Comparison of ENCODE assay signal across 21 cellular contexts in genomic region chr2:217751952-217752351, GRCh38.
DNase-seq lines count a peak whose midpoint lies in the region; ATAC-seq and TF ChIP-seq lines count a peak whose summit lies in the region.
"Had no signal": no experiment of that assay in that cellular context is flagged by ENCODE, and none has a peak within 500 bp of the region (broad histone marks: within the 10 kb centered on the region; RNA-seq: fewer than 3 reads in every experiment).

No MANE protein-coding gene starts in this region.

- H2AK9ac ChIP-seq in IMR-90 (replicated peaks; ENCODE audit: low read depth, low read length, poor library complexity), result no peak overlapping the region

- H3K4me3 Mint-ChIP-seq in Calu3 (ENCODE audit: low read depth, unreplicated experiment), result no peak overlapping the region
- H3K4me3 Mint-ChIP-seq: CD8-positive, alpha-beta memory T cell had no signal

- ATAC-seq in IMR-90 (ENCODE audit: low read depth) (no peak), HG02852 (IDR thresholded peaks at IDR 0.05; ENCODE audit: unreplicated experiment) (no peak), GM18870 (IDR thresholded peaks at IDR 0.05; ENCODE audit: unreplicated experiment) (no peak), GM19467 (IDR thresholded peaks at IDR 0.05; ENCODE audit: unreplicated experiment) (no peak)
- ATAC-seq: HCT116 had no signal

- H3K79me1 ChIP-seq in IMR-90 (ENCODE audit: low read depth in 1 of 2, low read length in 2 of 2), result no peaks in the 10 kb centered on the region

- no peak overlapping the region for H4K5ac ChIP-seq in IMR-90 (ENCODE audit: low read depth, low read length)

- H3K9me3 Mint-ChIP-seq in Calu3 (ENCODE audit: low read depth, unreplicated experiment), result no peaks in the 10 kb centered on the region
- H3K9me3 Mint-ChIP-seq: CD8-positive, alpha-beta memory T cell had no signal

- no peak for DNase-seq in Calu3
- no peak for DNase-seq in IMR-90
- no peak for DNase-seq in coronary artery (ENCODE audit: low spot score)
- no peak for DNase-seq in RWPE1 (ENCODE audit: low spot score)
- DNase-seq: C1 segment of cervical spinal cord; CD8-positive, alpha-beta memory T cell; DMS79 treated with DMSO at 0.1 percent for 48 hours; GF-D8; KG1; MM.1S; NCI-H1694; NCI-H2029 treated with DMSO at 0.1 percent for 48 hours; NCI-H446 treated with DMSO at 0.1 percent for 48 hours; NCI-H526; PC-9; Right ventricle myocardium superior had no signal

- in situ Hi-C loops in IMR-90 (cut with MboI; ENCODE audit: low sequenced_read_pairs), result loop anchor here (10.0 kb wide), 1 partner anchor 1237 kb away; no protein-coding TSS in a partner anchor

- H3K9me1 ChIP-seq in IMR-90 (ENCODE audit: insufficient read depth, low read length), result no peaks in the 10 kb centered on the region

- CTCF ChIA-PET in Calu3 (lab: Charles Lee) (no interaction called here), IMR-90 (lab: Yijun Ruan, JAX) (no interaction called here), RWPE1 (lab: Yijun Ruan, JAX) (no interaction called here)

- H3K4me3 ChIP-seq in IMR-90 (ENCODE audit: insufficient read depth, low read depth, low read length) (no peak overlapping the region), coronary artery (no peak overlapping the region), rectal smooth muscle tissue (ENCODE audit: low read length) (no peak overlapping the region)
- H3K4me3 ChIP-seq: PC-9 had no signal

- no peak overlapping the region for H4K91ac ChIP-seq in IMR-90 (ENCODE audit: insufficient read depth, low read depth, low read length)

- no peak overlapping the region for H3K27ac ChIP-seq in IMR-90 (ENCODE audit: insufficient read depth, low read length)
- peak overlapping the region; percentile 27 to 84 for H3K27ac ChIP-seq in coronary artery
- H3K27ac ChIP-seq in rectal smooth muscle tissue (ENCODE audit: low read depth, low read length), result peak overlapping the region; percentile 4
- H3K27ac ChIP-seq in RWPE1, result no peak overlapping the region
- H3K27ac ChIP-seq: PC-9 had no signal

- H3K4me2 ChIP-seq in IMR-90 (ENCODE audit: low read depth, low read length), result no peak overlapping the region
- H3K4me2 ChIP-seq: PC-9 had no signal

- H4K8ac ChIP-seq in IMR-90 (ENCODE audit: low read depth in 2 of 2, low read length in 2 of 2), result no peak overlapping the region

- H2BK15ac ChIP-seq in IMR-90 (ENCODE audit: low read depth, low read length), result no peak overlapping the region

- POLR2A ChIA-PET in IMR-90 (lab: Charles Lee; ENCODE audit: unreplicated experiment), result no interaction called here
- POLR2A ChIA-PET in RWPE1 (lab: Yijun Ruan, JAX; ENCODE audit: low non-redundant PET), result no interaction called here

- no CpG with 5 or more reads among the region's 1 CpG for WGBS in IMR-90 (ENCODE audit: extremely low coverage in 2 of 2, insufficient read length in 1 of 2), 2 experiments

- no peak overlapping the region for H3K56ac ChIP-seq in IMR-90 (ENCODE audit: extremely low read depth, insufficient read depth, low read length)

- no peaks in the 10 kb centered on the region for H4K20me1 ChIP-seq in IMR-90 (ENCODE audit: insufficient read depth, low read length)

- H3K4me1 ChIP-seq in IMR-90 (ENCODE audit: control insufficient read depth, insufficient read depth, low read length) (peaks cover 10% of the 10 kb centered on the region), rectal smooth muscle tissue (ENCODE audit: control insufficient read depth, insufficient read depth, low read length) (peaks cover 32% of the 10 kb centered on the region)

- no peak for TF ChIP-seq CTCF in Calu3 (IDR thresholded peaks at IDR 0.05; ENCODE audit: unreplicated experiment)
- no peak for TF ChIP-seq CTCF in IMR-90 (conservative IDR thresholded peaks at IDR 0.05; ENCODE audit: low read depth, low read length)
- no peak for TF ChIP-seq CTCF in coronary artery (IDR thresholded peaks at IDR 0.05)
- TF ChIP-seq CTCF in RWPE1 (conservative IDR thresholded peaks at IDR 0.05; ENCODE audit: low read depth), result no peak

- H3K18ac ChIP-seq in IMR-90 (ENCODE audit: low read depth, low read length), result 0 out of 2 replicates have a peak overlapping the region, but pooled peaks have one; percentile 50

- no peak overlapping the region for H2BK20ac ChIP-seq in IMR-90 (ENCODE audit: low read depth, low read length)

- H3K9ac ChIP-seq in IMR-90 (ENCODE audit: low read depth, low read length) (no peak overlapping the region), rectal smooth muscle tissue (ENCODE audit: low read length) (no peak overlapping the region)

- no peaks in the 10 kb centered on the region for H3K36me3 Mint-ChIP-seq in Calu3 (ENCODE audit: insufficient read depth, unreplicated experiment)

- no peak overlapping the region for H3K23ac ChIP-seq in IMR-90 (ENCODE audit: low read depth, low read length)

- H3K27ac Mint-ChIP-seq in Calu3 (ENCODE audit: unreplicated experiment), result peak overlapping the region; percentile 2

- H3K27me3 ChIP-seq in IMR-90 (ENCODE audit: control insufficient read depth, insufficient read depth, low read length) (no peaks in the 10 kb centered on the region), rectal smooth muscle tissue (ENCODE audit: control insufficient read depth, insufficient read depth, low read length) (no peaks in the 10 kb centered on the region)

- H3K9me3 ChIP-seq in IMR-90 (ENCODE audit: control insufficient read depth, insufficient read depth, low read length), result no peaks in the 10 kb centered on the region

- peaks cover 41% of the 10 kb centered on the region for H3K27me3 Mint-ChIP-seq in Calu3 (ENCODE audit: unreplicated experiment)

- no peak overlapping the region for H2BK120ac ChIP-seq in IMR-90 (ENCODE audit: low read depth, low read length)

- no peak for TF ChIP-seq POLR2A in IMR-90 (IDR thresholded peaks at IDR 0.05; ENCODE audit: low read depth, low read length)

- no peak overlapping the region for H2AFZ ChIP-seq in IMR-90 (replicated peaks; ENCODE audit: low read length, poor library complexity)
- H2AFZ ChIP-seq: PC-9 had no signal

- H3K14ac ChIP-seq in IMR-90 (replicated peaks; ENCODE audit: low read depth, low read length), result no peak overlapping the region

- no peaks in the 10 kb centered on the region for H3K4me1 Mint-ChIP-seq in Calu3 (ENCODE audit: low read depth, unreplicated experiment)

- intact Hi-C loops in Calu3 (cut with micrococcal nuclease; ENCODE audit: unreplicated experiment), result no loop called here
- intact Hi-C loops in IMR-90 (cut with micrococcal nuclease), result no loop called here

- no peak overlapping the region for H2BK5ac ChIP-seq in IMR-90 (ENCODE audit: low read depth, low read length, poor library complexity, severe bottlenecking)

- dilution Hi-C loops in IMR-90 (cut with HindIII; ENCODE audit: low sequenced_read_pairs, unreplicated experiment), result no loop called here

- BruUV-seq in Calu3 (replicated peaks; lab: Mats Ljungman, UMichigan) (no TSS peak), IMR-90 (replicated peaks; lab: Mats Ljungman, UMichigan) (no TSS peak)

- no peak for TF ChIP-seq RAD21 in IMR-90 (IDR thresholded peaks at IDR 0.05; ENCODE audit: low read length)

- no peaks in the 10 kb centered on the region for H3K36me3 ChIP-seq in IMR-90 (ENCODE audit: control insufficient read depth, insufficient read depth, low read length)
- H3K36me3 ChIP-seq in rectal smooth muscle tissue (ENCODE audit: control insufficient read depth, insufficient read depth, low read length), result no peaks in the 10 kb centered on the region

- H3K4ac ChIP-seq in IMR-90 (ENCODE audit: low read depth, low read length), result no peak overlapping the region

- no peak overlapping the region; the same call in 1 of the 2 replicates for H2AK5ac ChIP-seq in IMR-90 (ENCODE audit: low read depth, low read length)

TF ChIP-seq in IMR-90, 13 proteins besides CTCF, POLR2A, EP300 and RAD21:
- TF ChIP-seq BHLHE40 (IDR thresholded peaks at IDR 0.05; ENCODE audit: low read depth, low read length) (no peak), MAZ (IDR thresholded peaks at IDR 0.05; ENCODE audit: borderline replicate concordance, low read depth, low read length) (no peak), CEBPB (IDR thresholded peaks at IDR 0.05; ENCODE audit: low read depth, low read length) (no peak), ELK1 (IDR thresholded peaks at IDR 0.05; ENCODE audit: borderline replicate concordance, low read depth, low read length) (no peak), RFX5 (IDR thresholded peaks at IDR 0.05; ENCODE audit: low read depth, low read length) (no peak)

Comparison
In these comparisons a context has a peak if more than half of its experiments do, and no peak if none do; other contexts are left out.
1. H3K27ac ChIP-seq: peak in coronary artery (2 of 2) and rectal smooth muscle tissue (single experiment); none in IMR-90 (single experiment) and RWPE1 (single experiment).